In genomic region chr12:95836185-95836609, GRCh38 we compare ENCODE assay signal across 11 cellular contexts.
DNase-seq lines count a peak whose midpoint lies in the region; ATAC-seq, FAIRE-seq and TF ChIP-seq lines count a peak whose summit lies in the region.
"Had no signal": no experiment of that assay in that cellular context is flagged by ENCODE, and none has a peak within 500 bp of the region (broad histone marks: within the 10 kb centered on the region; RNA-seq: fewer than 3 reads in every experiment).

No MANE protein-coding gene starts in this region.

- no peak for TF ChIP-seq CTCF in epithelial cell of esophagus (IDR thresholded peaks at IDR 0.05; ENCODE audit: insufficient read depth, low read depth, low read length, missing control alignments)

- DNase-seq in NCI-H82 (lab: John Stamatoyannopoulos, UW), result peak; percentile 51
- no peak for DNase-seq in NCI-H82 treated with DMSO at 0.1 percent for 48 hours (lab: John Stamatoyannopoulos, UW; ENCODE audit: unreplicated experiment)
- DNase-seq in NCI-H748 (lab: John Stamatoyannopoulos, UW; ENCODE audit: unreplicated experiment), result peak; percentile 79
- peak; percentile 88 for DNase-seq in epithelial cell of esophagus (ENCODE audit: low read depth)
- DNase-seq in urothelium cell line (ENCODE audit: low spot score), result peak; percentile 5
- DNase-seq in putamen (ENCODE audit: low spot score), result no peak
- DNase-seq in epidermal melanocyte (ENCODE audit: insufficient read length, low spot score), result no peak
- DNase-seq: stimulated activated CD4-positive, alpha-beta T cell treated with anti-CD3 and anti-CD28 coated beads, Interleukin-4, amount 100 ng/mL, for 24 hours had no signal

- no peak for FAIRE-seq in urothelium cell line (lab: Jason Lieb, UNC)
- FAIRE-seq: A204.1 had no signal

- ATAC-seq in GM18861 (IDR thresholded peaks at IDR 0.05; ENCODE audit: unreplicated experiment), result no peak
- ATAC-seq: WTC11 had no signal

- H3K4me3 ChIP-seq in epithelial cell of esophagus (ENCODE audit: low read length), result no peak overlapping the region

Comparison
In these comparisons a context has a peak if more than half of its experiments do, and no peak if none do; other contexts are left out.
1. DNase-seq: peak in NCI-H82 (single experiment), NCI-H748 (single experiment), epithelial cell of esophagus (single experiment) and urothelium cell line (single experiment); none in NCI-H82 treated with DMSO at 0.1 percent for 48 hours (single experiment), putamen (single experiment) and epidermal melanocyte (single experiment).